ENCODE assay signal across 8 cellular contexts in genomic region chr3:125917020-125917464, GRCh38. TPM values are rescaled to one million over a fixed set of nuclear protein-coding genes. Genes with fewer than 3 reads are reported as not detected.
A peak's percentile ranks its signal among the peaks of the same experiment; 100 is the strongest.
DNase-seq lines count a peak whose midpoint lies in the region; ATAC-seq and TF ChIP-seq lines count a peak whose summit lies in the region.
"Not testable (repeated sequence)": the region's sequence is repeated elsewhere in the genome, so short reads cannot be mapped to it uniquely, and the experiment has no call there.

No MANE protein-coding gene starts in this region.

- peak; percentile 62 for DNase-seq in A172 (ENCODE audit: low spot score)
- peak; percentile 34 for DNase-seq in GM13977 (ENCODE audit: low spot score)
- DNase-seq in NCI-H128 (lab: John Stamatoyannopoulos, UW; ENCODE audit: unreplicated experiment) = peak; percentile 48
- DNase-seq in SK-N-MC (ENCODE audit: low read depth, low spot score); activated naive CD8-positive, alpha-beta T cell treated with anti-CD3 and anti-CD28 coated beads, Interleukin-2, amount 10 ng/mL, durations not matched to agents 7 days and 5 days; sigmoid colon: not testable (repeated sequence)
- DNase-seq in erythroblast (lab: John Stamatoyannopoulos, UW) = peak; percentile 51 to 56

- peak overlapping the region; percentile 80 for H3K9ac ChIP-seq in SK-N-MC (ENCODE audit: insufficient read length)
- not testable (repeated sequence) for H3K9ac ChIP-seq in liver (ENCODE audit: low read depth in 1 of 2, low read length in 2 of 2)

- peak overlapping the region; percentile 91 for H3K4me3 Mint-ChIP-seq in activated naive CD8-positive, alpha-beta T cell treated with anti-CD3 and anti-CD28 coated beads, Interleukin-2, amount 10 ng/mL, durations not matched to agents 7 days and 5 days

- not testable (repeated sequence) for H3K27me3 ChIP-seq in liver (ENCODE audit: control insufficient read depth in 4 of 4, insufficient read depth in 4 of 4, low read length in 3 of 4); sigmoid colon

- intact Hi-C loops in sigmoid colon (cut with DNase I) = loop anchor here (2.0 kb wide), 1 partner anchor 150 kb away; no protein-coding TSS in a partner anchor

- not testable (repeated sequence) for H3K4me1 ChIP-seq in liver (ENCODE audit: control insufficient read depth in 4 of 4, insufficient read depth in 4 of 4, low read length in 3 of 4)
- H3K4me1 ChIP-seq in sigmoid colon = peaks cover 0 to 18% (median 10%) of the 10 kb centered on the region in 4 donors

- not testable (repeated sequence) for H3K36me3 ChIP-seq in SK-N-MC (ENCODE audit: insufficient read depth, low read length); liver (ENCODE audit: control insufficient read depth in 4 of 4, insufficient read depth in 3 of 4, low read depth in 1 of 4, low read length in 3 of 4); sigmoid colon

- POLR2A ChIA-PET in activated naive CD8-positive, alpha-beta T cell treated with anti-CD3 and anti-CD28 coated beads, Interleukin-2, amount 10 ng/mL, durations not matched to agents 7 days and 5 days (lab: Charles Lee) = not testable (repeated sequence)

- 6% methylated on average over 12 of the region's 12 CpGs for WGBS in liver
- 1 to 4% methylated on average over 12 of the region's 12 CpGs for WGBS in sigmoid colon, 2 donors

- not testable (repeated sequence) for H3K27ac ChIP-seq in SK-N-MC
- H3K27ac ChIP-seq in liver (ENCODE audit: low read depth in 1 of 2, low read length in 2 of 2) (peak overlapping the region; percentile 40 to 46), sigmoid colon (peak overlapping the region; percentile 89 to 95 (median 91))

- H3K4me3 ChIP-seq in SK-N-MC (peak overlapping the region; percentile 89), liver (ENCODE audit: low read depth in 1 of 3, low read length in 3 of 3) (peak overlapping the region; percentile 20 to 69 (median 51)), sigmoid colon (peak overlapping the region; percentile 59 to 95 (median 79))

- TF ChIP-seq RAD21 in liver (IDR thresholded peaks at IDR 0.05) = not testable (repeated sequence)

- TF ChIP-seq EP300 in sigmoid colon (IDR thresholded peaks at IDR 0.05) = not testable (repeated sequence)

- H3K9me3 Mint-ChIP-seq in activated naive CD8-positive, alpha-beta T cell treated with anti-CD3 and anti-CD28 coated beads, Interleukin-2, amount 10 ng/mL, durations not matched to agents 7 days and 5 days = not testable (repeated sequence)

- in situ Hi-C loops in GM13977 (cut with MboI; ENCODE audit: low pct_unique_long_range_greater_than_20kb, low sequenced_read_pairs, unreplicated experiment) = not testable (repeated sequence)

- H3K27me3 Mint-ChIP-seq in activated naive CD8-positive, alpha-beta T cell treated with anti-CD3 and anti-CD28 coated beads, Interleukin-2, amount 10 ng/mL, durations not matched to agents 7 days and 5 days = not testable (repeated sequence)

- TF ChIP-seq CTCF in GM13977 (IDR thresholded peaks at IDR 0.05; ENCODE audit: extremely low read depth, insufficient read depth, missing control alignments); liver (IDR thresholded peaks at IDR 0.05; ENCODE audit: low read depth, low read length, missing input control); sigmoid colon (IDR thresholded peaks at IDR 0.05): not testable (repeated sequence)

- peaks cover 15% of the 10 kb centered on the region for H3K4me1 Mint-ChIP-seq in activated naive CD8-positive, alpha-beta T cell treated with anti-CD3 and anti-CD28 coated beads, Interleukin-2, amount 10 ng/mL, durations not matched to agents 7 days and 5 days

- not testable (repeated sequence) for TF ChIP-seq POLR2A in erythroblast (IDR thresholded peaks at IDR 0.05; ENCODE audit: low read length); sigmoid colon (IDR thresholded peaks at IDR 0.05)

- ATAC-seq in activated naive CD8-positive, alpha-beta T cell treated with anti-CD3 and anti-CD28 coated beads, Interleukin-2, amount 10 ng/mL, durations not matched to agents 7 days and 5 days (ENCODE audit: low read depth) = not testable (repeated sequence)

- not testable (repeated sequence) for H3K36me3 Mint-ChIP-seq in activated naive CD8-positive, alpha-beta T cell treated with anti-CD3 and anti-CD28 coated beads, Interleukin-2, amount 10 ng/mL, durations not matched to agents 7 days and 5 days

- peak overlapping the region; percentile 73 for H3K27ac Mint-ChIP-seq in activated naive CD8-positive, alpha-beta T cell treated with anti-CD3 and anti-CD28 coated beads, Interleukin-2, amount 10 ng/mL, durations not matched to agents 7 days and 5 days

- not testable (repeated sequence) for H3K9me3 ChIP-seq in SK-N-MC (ENCODE audit: low read depth, low read length); liver (ENCODE audit: control insufficient read depth in 4 of 4, low read length in 3 of 4); sigmoid colon

RNA-seq across cellular contexts. Expression of gene ROPN1B, which starts 51.9 kb away (rescaled TPM):
- total RNA-seq in A172 (2014; rRNA removed; shearing (Covaris generic)) = not detected in 2 replicates
- total RNA-seq in activated naive CD8-positive, alpha-beta T cell treated with anti-CD3 and anti-CD28 coated beads, Interleukin-2, amount 10 ng/mL, durations not matched to agents 7 days and 5 days = not detected
- under 1 TPM in 1 of 2 donors, not detected in 1; 0.84 TPM for total RNA-seq in liver
- polyA plus RNA-seq in liver = under 1 TPM; 0.69 to 0.72 TPM
- total RNA-seq in sigmoid colon = 1 to 10 TPM in 1 of 4 donors, not detected in 3; 1.1 TPM
- polyA plus RNA-seq in sigmoid colon = under 1 TPM in 1 of 3 donors, not detected in 2; 0.06 TPM
